ENCODE assay signal across 11 cellular contexts in the genomic region with DNA sequence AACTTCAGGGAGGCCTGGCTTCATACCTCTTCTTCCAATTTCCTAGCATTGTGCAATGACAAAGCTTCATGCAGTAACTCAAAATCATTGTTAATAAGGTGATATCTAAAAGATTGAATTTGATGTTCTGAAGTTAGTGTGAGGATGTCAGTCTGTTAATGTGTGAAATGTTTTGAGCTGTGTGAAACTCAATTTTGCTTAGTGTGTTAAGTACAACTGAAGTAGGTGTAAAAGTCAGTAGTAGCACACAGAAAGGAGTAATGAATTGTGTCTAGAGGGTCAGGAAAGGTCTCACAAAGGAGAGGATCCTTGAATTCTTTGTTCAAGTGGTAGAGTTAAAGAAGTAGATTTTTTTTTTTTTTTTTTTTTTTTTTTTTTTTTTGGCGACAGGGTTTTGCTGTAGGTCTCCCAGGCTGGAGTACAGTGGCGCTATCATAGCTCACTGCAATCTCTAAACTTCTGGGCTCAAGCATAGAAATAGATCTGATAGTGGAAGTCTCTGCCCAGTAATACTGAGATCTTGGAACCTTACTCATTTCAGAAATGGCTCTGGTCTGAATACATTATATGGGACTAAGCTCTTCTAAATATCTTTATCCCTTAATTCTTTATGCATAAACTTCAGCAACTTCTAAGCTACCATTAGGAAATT.
DNase-seq lines count a peak whose midpoint lies in the region; ATAC-seq, FAIRE-seq and TF ChIP-seq lines count a peak whose summit lies in the region.
"Had no signal": no experiment of that assay in that cellular context is flagged by ENCODE, and none has a peak within 500 bp of the region (broad histone marks: within the 10 kb centered on the region; RNA-seq: fewer than 3 reads in every experiment).

No MANE protein-coding gene starts in this region.

- intact Hi-C loops in activated CD4-positive, alpha-beta T cell treated with anti-CD3 and anti-CD28 coated beads for 36 hours (cut with DNase I, micrococcal nuclease) = loop anchor here in 1 of 2 experiments (1.0 to 10.0 kb wide), 3 partner anchors 14 to 192 kb away; no protein-coding TSS in a partner anchor
- intact Hi-C loops in pancreas (cut with DNase I) (no loop called here), upper lobe of right lung (cut with DNase I) (no loop called here)

- CTCF ChIA-PET in activated CD4-positive, alpha-beta T cell treated with anti-CD3 and anti-CD28 coated beads for 36 hours (lab: Charles Lee) = interaction anchor here (0.7 to 2.2 kb wide), 10 partner anchors 9 to 125 kb away, joined by 3 to 9 read pairs (median 3); no protein-coding TSS in a partner anchor

- no peak overlapping the region for H3K27ac Mint-ChIP-seq in activated CD4-positive, alpha-beta T cell treated with anti-CD3 and anti-CD28 coated beads for 36 hours

- 67 to 74% methylated on average over 1 to 2 of the region's 2 CpGs for WGBS in pancreas, 2 donors

- H3K4me3 Mint-ChIP-seq in activated CD4-positive, alpha-beta T cell treated with anti-CD3 and anti-CD28 coated beads for 36 hours = no peak overlapping the region

- peaks cover 67% of the 10 kb centered on the region for H3K4me1 Mint-ChIP-seq in activated CD4-positive, alpha-beta T cell treated with anti-CD3 and anti-CD28 coated beads for 36 hours

- H3K27me3 ChIP-seq in pancreas (no peaks in the 10 kb centered on the region), upper lobe of right lung (no peaks in the 10 kb centered on the region)

- POLR2A ChIA-PET in activated CD4-positive, alpha-beta T cell treated with anti-CD3 and anti-CD28 coated beads for 36 hours (lab: Charles Lee) = no interaction called here

- peak; percentile 5 for FAIRE-seq in pancreas (lab: Jason Lieb, UNC)
- FAIRE-seq: A204.1 had no signal

- peak; percentile 32 for DNase-seq in activated CD4-positive, alpha-beta T cell treated with anti-CD3 and anti-CD28 coated beads for 36 hours
- no peak for DNase-seq in activated CD4-positive, alpha-beta T cell treated with anti-CD3 and anti-CD28 coated beads, Interleukin-2, amount 50 U/mL, for 48 hours
- no peak for DNase-seq in pancreas
- no peak for DNase-seq in kidney tubule cell (ENCODE audit: low spot score)
- DNase-seq in upper lobe of right lung = no peak
- no peak for DNase-seq in C1 segment of cervical spinal cord (lab: John Stamatoyannopoulos, UW)
- DNase-seq: KG1, mammary epithelial cell had no signal

- peaks cover 15% of the 10 kb centered on the region for H3K36me3 Mint-ChIP-seq in activated CD4-positive, alpha-beta T cell treated with anti-CD3 and anti-CD28 coated beads for 36 hours (ENCODE audit: low read depth)

- H3K9me3 Mint-ChIP-seq in activated CD4-positive, alpha-beta T cell treated with anti-CD3 and anti-CD28 coated beads for 36 hours (ENCODE audit: low read depth) = no peaks in the 10 kb centered on the region

- no peaks in the 10 kb centered on the region for H3K9me3 ChIP-seq in pancreas
- H3K9me3 ChIP-seq in upper lobe of right lung = no peaks in the 10 kb centered on the region

- no peaks in the 10 kb centered on the region for H3K4me1 ChIP-seq in pancreas
- H3K4me1 ChIP-seq in upper lobe of right lung = no peaks in the 10 kb centered on the region

- H3K27ac ChIP-seq in pancreas (no peak overlapping the region), upper lobe of right lung (no peak overlapping the region)

- peak; percentile 79 for ATAC-seq in activated CD4-positive, alpha-beta T cell treated with anti-CD3 and anti-CD28 coated beads for 36 hours
- ATAC-seq in GM21825 (IDR thresholded peaks at IDR 0.05; ENCODE audit: unreplicated experiment) (peak; percentile 71), HG03432 (IDR thresholded peaks at IDR 0.05; ENCODE audit: unreplicated experiment) (peak; percentile 91), pancreas (no peak), upper lobe of right lung (no peak)

- no peaks in the 10 kb centered on the region for H3K27me3 Mint-ChIP-seq in activated CD4-positive, alpha-beta T cell treated with anti-CD3 and anti-CD28 coated beads for 36 hours

- no peak for TF ChIP-seq CTCF in pancreas (IDR thresholded peaks at IDR 0.05)
- TF ChIP-seq CTCF in upper lobe of right lung (IDR thresholded peaks at IDR 0.05) = no peak

- no peaks in the 10 kb centered on the region for H3K36me3 ChIP-seq in pancreas
- H3K36me3 ChIP-seq in upper lobe of right lung = no peaks in the 10 kb centered on the region

- H3K4me3 ChIP-seq in pancreas (no peak overlapping the region), upper lobe of right lung (no peak overlapping the region)

Comparison
In these comparisons a context has a peak if more than half of its experiments do, and no peak if none do; other contexts are left out.
1. ATAC-seq: peak in activated CD4-positive, alpha-beta T cell treated with anti-CD3 and anti-CD28 coated beads for 36 hours (single experiment), GM21825 (single experiment) and HG03432 (single experiment); none in pancreas (0 of 4) and upper lobe of right lung (single experiment).